10 cellular contexts compared by ENCODE assay signal in genomic region chr9:101791938-101792337, GRCh38. TPM values are rescaled to one million over a fixed set of nuclear protein-coding genes. Genes with fewer than 3 reads are reported as not detected.
DNase-seq lines count a peak whose midpoint lies in the region; ATAC-seq and TF ChIP-seq lines count a peak whose summit lies in the region.
"Had no signal": no experiment of that assay in that cellular context is flagged by ENCODE, and none has a peak within 500 bp of the region (broad histone marks: within the 10 kb centered on the region; RNA-seq: fewer than 3 reads in every experiment).

No MANE protein-coding gene starts in this region.

- DNase-seq in NCI-H2196 (lab: John Stamatoyannopoulos, UW; ENCODE audit: unreplicated experiment), result peak; percentile 16
- no peak for DNase-seq in NCI-H2196 treated with DMSO at 0.1 percent for 48 hours (lab: John Stamatoyannopoulos, UW; ENCODE audit: unreplicated experiment)
- DNase-seq in HPDE6-E6E7 (ENCODE audit: extremely low spot score), result peak; percentile 27
- DNase-seq in OCI-LY7 (ENCODE audit: low spot score), result peak; percentile 28
- DNase-seq in esophagus muscularis mucosa (ENCODE audit: extremely low spot score), result no peak
- DNase-seq in stimulated activated effector memory CD8-positive, alpha-beta T cell treated with anti-CD3 and anti-CD28 coated beads, Interleukin-12 subunit alpha, Interleukin-12 subunit beta, amount 100 ng/mL, for 72 hours (ENCODE audit: low spot score in 2 of 2), result no peak
- no peak for DNase-seq in GM03348 (ENCODE audit: low spot score)
- no peak for DNase-seq in activated CD8-positive, alpha-beta memory T cell treated with anti-CD3 and anti-CD28 coated beads, Interleukin-2, amount 10 ng/mL, durations not matched to agents 7 days and 5 days

- POLR2A ChIA-PET in OCI-LY7 (lab: Charles Lee), result no interaction called here

- peak; percentile 76 for TF ChIP-seq CTCF in OCI-LY7 (conservative IDR thresholded peaks at IDR 0.05; ENCODE audit: low read length)
- peak in 2 of 3 experiments; percentile 27 to 30 for TF ChIP-seq CTCF in esophagus muscularis mucosa (IDR thresholded peaks at IDR 0.05)

- BruUV-seq in OCI-LY7 (replicated peaks; lab: Mats Ljungman, UMichigan), result no TSS peak

- no peaks in the 10 kb centered on the region for H3K27me3 Mint-ChIP-seq in activated CD8-positive, alpha-beta memory T cell treated with anti-CD3 and anti-CD28 coated beads, Interleukin-2, amount 10 ng/mL, durations not matched to agents 7 days and 5 days
- H3K27me3 Mint-ChIP-seq: B cell had no signal

- WGBS in esophagus muscularis mucosa, result 12% methylated on average over 3 of the region's 3 CpGs

- H3K4me2 ChIP-seq in OCI-LY7 (ENCODE audit: low read length), result no peak overlapping the region

- no peak overlapping the region for H3K27ac Mint-ChIP-seq in stimulated activated effector memory CD8-positive, alpha-beta T cell treated with anti-CD3 and anti-CD28 coated beads, Interleukin-12 subunit alpha, Interleukin-12 subunit beta, amount 100 ng/mL, for 72 hours
- no peak overlapping the region for H3K27ac Mint-ChIP-seq in activated CD8-positive, alpha-beta memory T cell treated with anti-CD3 and anti-CD28 coated beads, Interleukin-2, amount 10 ng/mL, durations not matched to agents 7 days and 5 days
- H3K27ac Mint-ChIP-seq: B cell; naive thymus-derived CD8-positive, alpha-beta T cell had no signal

- no peak overlapping the region for H2AFZ ChIP-seq in OCI-LY7 (ENCODE audit: low read length)

- no peak overlapping the region for H3K4me3 Mint-ChIP-seq in stimulated activated effector memory CD8-positive, alpha-beta T cell treated with anti-CD3 and anti-CD28 coated beads, Interleukin-12 subunit alpha, Interleukin-12 subunit beta, amount 100 ng/mL, for 72 hours
- no peak overlapping the region for H3K4me3 Mint-ChIP-seq in activated CD8-positive, alpha-beta memory T cell treated with anti-CD3 and anti-CD28 coated beads, Interleukin-2, amount 10 ng/mL, durations not matched to agents 7 days and 5 days
- H3K4me3 Mint-ChIP-seq: B cell; naive thymus-derived CD8-positive, alpha-beta T cell had no signal

- no peaks in the 10 kb centered on the region for H3K4me1 Mint-ChIP-seq in stimulated activated effector memory CD8-positive, alpha-beta T cell treated with anti-CD3 and anti-CD28 coated beads, Interleukin-12 subunit alpha, Interleukin-12 subunit beta, amount 100 ng/mL, for 72 hours
- no peaks in the 10 kb centered on the region for H3K4me1 Mint-ChIP-seq in activated CD8-positive, alpha-beta memory T cell treated with anti-CD3 and anti-CD28 coated beads, Interleukin-2, amount 10 ng/mL, durations not matched to agents 7 days and 5 days
- H3K4me1 Mint-ChIP-seq: B cell; naive thymus-derived CD8-positive, alpha-beta T cell had no signal

- no peaks in the 10 kb centered on the region for H4K20me1 ChIP-seq in OCI-LY7 (ENCODE audit: insufficient read depth, low read length)

- H3K36me3 Mint-ChIP-seq in stimulated activated effector memory CD8-positive, alpha-beta T cell treated with anti-CD3 and anti-CD28 coated beads, Interleukin-12 subunit alpha, Interleukin-12 subunit beta, amount 100 ng/mL, for 72 hours, result no peaks in the 10 kb centered on the region
- no peaks in the 10 kb centered on the region for H3K36me3 Mint-ChIP-seq in activated CD8-positive, alpha-beta memory T cell treated with anti-CD3 and anti-CD28 coated beads, Interleukin-2, amount 10 ng/mL, durations not matched to agents 7 days and 5 days
- H3K36me3 Mint-ChIP-seq: naive thymus-derived CD8-positive, alpha-beta T cell had no signal

- no peaks in the 10 kb centered on the region for H3K9me3 ChIP-seq in OCI-LY7 (ENCODE audit: low read length)
- H3K9me3 ChIP-seq in esophagus muscularis mucosa, result peaks cover 0 to 4% (median 0%) of the 10 kb centered on the region in 4 donors

- no peak overlapping the region for H3K27ac ChIP-seq in OCI-LY7 (ENCODE audit: low read depth, low read length, poor library complexity, severe bottlenecking)
- H3K27ac ChIP-seq in esophagus muscularis mucosa (replicated peaks in 1 of 4), result no peak overlapping the region

- no peaks in the 10 kb centered on the region for H3K36me3 ChIP-seq in OCI-LY7 (ENCODE audit: insufficient read depth, low read length)
- H3K36me3 ChIP-seq in esophagus muscularis mucosa, result no peaks in the 10 kb centered on the region

- ATAC-seq in stimulated activated effector memory CD8-positive, alpha-beta T cell treated with anti-CD3 and anti-CD28 coated beads, Interleukin-12 subunit alpha, Interleukin-12 subunit beta, amount 100 ng/mL, for 72 hours, result peak; percentile 34
- no peak for ATAC-seq in activated CD8-positive, alpha-beta memory T cell treated with anti-CD3 and anti-CD28 coated beads, Interleukin-2, amount 10 ng/mL, durations not matched to agents 7 days and 5 days
- ATAC-seq: naive thymus-derived CD8-positive, alpha-beta T cell had no signal

- TF ChIP-seq POLR2A in esophagus muscularis mucosa (IDR thresholded peaks at IDR 0.05; ENCODE audit: low read depth), result no peak

- no peaks in the 10 kb centered on the region for H3K79me2 ChIP-seq in OCI-LY7 (ENCODE audit: insufficient read depth, low read depth, low read length)

- no peaks in the 10 kb centered on the region for H3K27me3 ChIP-seq in esophagus muscularis mucosa

- no peak for TF ChIP-seq EP300 in esophagus muscularis mucosa (IDR thresholded peaks at IDR 0.05)

- H3K4me1 ChIP-seq in OCI-LY7 (ENCODE audit: insufficient read depth, low read length, poor library complexity, severe bottlenecking), result no peaks in the 10 kb centered on the region
- peaks cover 0 to 4% (median 0%) of the 10 kb centered on the region in 4 donors for H3K4me1 ChIP-seq in esophagus muscularis mucosa

- peaks cover 2% of the 10 kb centered on the region for H3K9me3 Mint-ChIP-seq in stimulated activated effector memory CD8-positive, alpha-beta T cell treated with anti-CD3 and anti-CD28 coated beads, Interleukin-12 subunit alpha, Interleukin-12 subunit beta, amount 100 ng/mL, for 72 hours
- no peaks in the 10 kb centered on the region for H3K9me3 Mint-ChIP-seq in activated CD8-positive, alpha-beta memory T cell treated with anti-CD3 and anti-CD28 coated beads, Interleukin-2, amount 10 ng/mL, durations not matched to agents 7 days and 5 days (ENCODE audit: low read depth)
- H3K9me3 Mint-ChIP-seq: naive thymus-derived CD8-positive, alpha-beta T cell had no signal

- H3K9me2 ChIP-seq in OCI-LY7 (ENCODE audit: insufficient read depth, low read length), result no peaks in the 10 kb centered on the region

- H3K4me3 ChIP-seq in OCI-LY7 (ENCODE audit: low read depth, low read length, poor library complexity, severe bottlenecking) (no peak overlapping the region), esophagus muscularis mucosa (no peak overlapping the region)

- CTCF ChIA-PET in OCI-LY7 (lab: Charles Lee; ENCODE audit: unreplicated experiment), result no interaction called here
- CTCF ChIA-PET in activated CD8-positive, alpha-beta memory T cell treated with anti-CD3 and anti-CD28 coated beads, Interleukin-2, amount 10 ng/mL, durations not matched to agents 7 days and 5 days (lab: Charles Lee), result no interaction called here

- intact Hi-C loops in OCI-LY7 (cut with micrococcal nuclease; ENCODE audit: unreplicated experiment) (no loop called here), esophagus muscularis mucosa (cut with DNase I) (no loop called here)

RNA-seq across cellular contexts. Expression of gene GRIN3A, which starts 53.5 kb away (rescaled TPM):
- not detected in 2 replicates for total RNA-seq in OCI-LY7 (2014; rRNA removed; shearing (Covaris generic))
- total RNA-seq in OCI-LY7 (2022), result not detected in 2 replicates
- under 1 TPM; under 0.01 to 0.58 (median 0.37) TPM for total RNA-seq in esophagus muscularis mucosa
- total RNA-seq in activated CD8-positive, alpha-beta memory T cell treated with anti-CD3 and anti-CD28 coated beads, Interleukin-2, amount 10 ng/mL, durations not matched to agents 7 days and 5 days, result not detected
- total RNA-seq: B cell; naive thymus-derived CD8-positive, alpha-beta T cell had no signal

Comparison
In these comparisons a context has a peak if more than half of its experiments do, and no peak if none do; other contexts are left out.
1. DNase-seq: peak in NCI-H2196 (single experiment), HPDE6-E6E7 (single experiment) and OCI-LY7 (single experiment); none in NCI-H2196 treated with DMSO at 0.1 percent for 48 hours (single experiment), esophagus muscularis mucosa (single experiment), stimulated activated effector memory CD8-positive, alpha-beta T cell treated with anti-CD3 and anti-CD28 coated beads, Interleukin-12 subunit alpha, Interleukin-12 subunit beta, amount 100 ng/mL, for 72 hours (0 of 2), GM03348 (single experiment) and activated CD8-positive, alpha-beta memory T cell treated with anti-CD3 and anti-CD28 coated beads, Interleukin-2, amount 10 ng/mL, durations not matched to agents 7 days and 5 days (single experiment).